Comparison of ENCODE assay signal across 24 cellular contexts in the genomic region with DNA sequence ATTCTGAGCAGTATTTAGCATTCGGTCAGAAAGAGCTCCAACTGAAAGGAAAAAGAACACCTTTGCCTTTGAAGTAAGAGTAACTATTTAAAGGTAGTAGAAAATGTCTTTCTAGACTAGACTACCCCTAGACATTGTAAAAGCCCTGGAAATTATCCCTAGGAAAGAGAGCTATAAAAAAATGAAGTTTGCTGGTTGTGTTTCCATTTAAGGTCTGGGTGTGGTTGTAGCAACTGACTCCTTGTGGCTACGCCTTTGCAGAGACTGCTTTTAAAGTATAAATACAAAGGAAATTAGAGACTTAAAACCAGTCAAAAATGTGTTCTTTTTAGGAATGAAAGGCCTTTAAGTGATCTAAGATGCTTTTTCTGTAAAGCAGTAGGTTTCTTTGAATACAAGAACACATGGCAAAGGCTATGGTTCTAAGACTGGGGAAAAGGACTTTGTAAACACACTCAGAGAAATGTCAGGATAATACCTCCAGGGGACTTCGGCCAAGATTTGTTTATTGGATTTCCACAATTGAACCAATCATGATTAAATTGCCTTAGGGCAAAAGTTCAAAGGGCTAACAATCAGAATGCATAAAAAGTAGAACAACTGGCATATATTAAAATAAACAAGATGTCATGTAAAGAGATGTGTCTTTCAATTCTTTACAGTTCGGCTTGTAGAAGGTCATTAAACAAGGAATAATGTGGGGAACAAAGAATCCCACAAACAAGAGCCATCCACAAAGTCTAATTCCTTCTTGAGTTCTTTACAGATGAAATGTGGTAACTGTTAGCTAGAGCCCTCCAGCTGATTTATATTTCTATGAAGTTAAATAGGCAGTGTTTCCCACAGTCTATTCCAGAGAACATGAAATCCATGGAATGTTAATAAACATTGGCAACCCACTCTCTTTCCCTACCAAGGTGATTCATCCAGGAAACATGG.
DNase-seq lines count a peak whose midpoint lies in the region; ATAC-seq and TF ChIP-seq lines count a peak whose summit lies in the region.
"Had no signal": no experiment of that assay in that cellular context is flagged by ENCODE, and none has a peak within 500 bp of the region (broad histone marks: within the 10 kb centered on the region; RNA-seq: fewer than 3 reads in every experiment).

No MANE protein-coding gene starts in this region.

- peaks cover 9% of the 10 kb centered on the region; the same call in 1 of the 2 replicates for H3K4me1 ChIP-seq in GM23338 (ENCODE audit: insufficient read depth)
- peaks cover 4% of the 10 kb centered on the region for H3K4me1 ChIP-seq in colonic mucosa
- peaks cover 0 to 11% of the 10 kb centered on the region in 2 donors for H3K4me1 ChIP-seq in mucosa of rectum (ENCODE audit: control insufficient read depth in 2 of 2, insufficient read depth in 2 of 2, low read length in 2 of 2)
- H3K4me1 ChIP-seq in thyroid gland = peaks cover 0 to 5% of the 10 kb centered on the region in 2 donors
- no peaks in the 10 kb centered on the region for H3K4me1 ChIP-seq in BE2C
- H3K4me1 ChIP-seq: pancreas had no signal

- H3K9ac ChIP-seq in colonic mucosa (ENCODE audit: low read depth in 2 of 2, low read length in 2 of 2) (no peak overlapping the region), mucosa of rectum (ENCODE audit: low read depth in 1 of 2, low read length in 2 of 2) (no peak overlapping the region)

- DNase-seq in GM23338 (ENCODE audit: low spot score) (no peak), NCI-H226 (peak; percentile 34), colonic mucosa (peak; percentile 32), superior temporal gyrus (ENCODE audit: extremely low spot score) (no peak), thyroid gland (no peak), ecto neural progenitor cell (ENCODE audit: low spot score) (no peak), BE2C (no peak)
- DNase-seq: activated CD4-positive, alpha-beta memory T cell treated with anti-CD3 and anti-CD28 coated beads for 36 hours; activated naive CD4-positive, alpha-beta T cell treated with anti-CD3 and anti-CD28 coated beads for 36 hours; activated T-cell treated with anti-CD3 and anti-CD28 coated beads, Interleukin-2, amount 50 U/mL, for 1 hour; brain microvascular endothelial cell; dorsolateral prefrontal cortex; head of caudate nucleus; naive B cell; NCI-H345; pancreas; Right ventricle myocardium superior; stimulated activated CD4-positive, alpha-beta T cell treated with anti-CD3 and anti-CD28 coated beads, Interleukin-4, amount 100 ng/mL, for 4 hours; WERI-Rb-1 had no signal

- no peak overlapping the region for H3K4me3 Mint-ChIP-seq in GM23338
- H3K4me3 Mint-ChIP-seq: activated CD4-positive, alpha-beta memory T cell treated with anti-CD3 and anti-CD28 coated beads for 36 hours; activated naive CD4-positive, alpha-beta T cell treated with anti-CD3 and anti-CD28 coated beads for 36 hours; B cell; naive B cell; T-helper 1 cell treated with Interleukin-12 subunit alpha and Interleukin-12 subunit beta and Interleukin-4 antibody, amounts not matched to agents 30 μg/mL and 1 μg/mL, for 36 hours had no signal

- TF ChIP-seq CTCF in GM23338 (conservative IDR thresholded peaks at IDR 0.05; ENCODE audit: low read depth in 2 of 2) = no peak
- no peak for TF ChIP-seq CTCF in colonic mucosa (IDR thresholded peaks at IDR 0.05)
- no peak for TF ChIP-seq CTCF in thyroid gland (IDR thresholded peaks at IDR 0.05)
- TF ChIP-seq CTCF in BE2C (IDR thresholded peaks at IDR 0.05; ENCODE audit: low read depth, low read length) = no peak

- intact Hi-C loops in colonic mucosa (cut with DNase I) (no loop called here), thyroid gland (cut with DNase I) (no loop called here)

- H3K79me2 ChIP-seq in GM23338 (replicated peaks; ENCODE audit: insufficient read depth) = no peaks in the 10 kb centered on the region

- H2AFZ ChIP-seq in GM23338 = peak overlapping the region; percentile 48; the same call in 1 of the 2 replicates

- H3K36me3 Mint-ChIP-seq in GM23338 (ENCODE audit: low read depth) = peaks cover 21% of the 10 kb centered on the region; the same call in 2 of the 3 replicates
- H3K36me3 Mint-ChIP-seq: activated CD4-positive, alpha-beta memory T cell treated with anti-CD3 and anti-CD28 coated beads for 36 hours; naive B cell had no signal

- no peaks in the 10 kb centered on the region; the same call in 1 of the 2 replicates for H3K9me2 ChIP-seq in GM23338 (ENCODE audit: insufficient read depth)

- H3K4me3 ChIP-seq in GM23338 = no peak overlapping the region
- H3K4me3 ChIP-seq in colonic mucosa = no peak overlapping the region
- peak overlapping the region; percentile 41 to 45 for H3K4me3 ChIP-seq in mucosa of rectum (ENCODE audit: low read length in 2 of 2)
- H3K4me3 ChIP-seq in thyroid gland (replicated peaks in 1 of 3) = no peak overlapping the region
- H3K4me3 ChIP-seq in BE2C (ENCODE audit: low read depth, low read length) = no peak overlapping the region
- H3K4me3 ChIP-seq: dorsolateral prefrontal cortex, lung, pancreas, skin epidermis had no signal

- no peaks in the 10 kb centered on the region for H3K27me3 Mint-ChIP-seq in GM23338 (ENCODE audit: insufficient read depth, low read depth, poor library complexity)
- H3K27me3 Mint-ChIP-seq: activated CD4-positive, alpha-beta memory T cell treated with anti-CD3 and anti-CD28 coated beads for 36 hours; B cell; naive B cell had no signal

- no peak overlapping the region for H3K4me2 ChIP-seq in GM23338

- no peak for ATAC-seq in GM23338
- ATAC-seq: pancreas had no signal

- H3K9me3 ChIP-seq in colonic mucosa (no peaks in the 10 kb centered on the region), mucosa of rectum (ENCODE audit: control insufficient read depth in 2 of 2, low read length in 2 of 2) (no peaks in the 10 kb centered on the region), thyroid gland (no peaks in the 10 kb centered on the region), BE2C (no peaks in the 10 kb centered on the region)
- H3K9me3 ChIP-seq: pancreas had no signal

- WGBS in thyroid gland, 2 donors = 81 to 84% methylated on average over 4 of the region's 4 CpGs

- no peaks in the 10 kb centered on the region for H3K4me1 Mint-ChIP-seq in GM23338

- no peak for TF ChIP-seq POLR2A in thyroid gland (IDR thresholded peaks at IDR 0.05)

- no peak overlapping the region for H3K27ac Mint-ChIP-seq in GM23338
- H3K27ac Mint-ChIP-seq: activated CD4-positive, alpha-beta memory T cell treated with anti-CD3 and anti-CD28 coated beads for 36 hours; activated naive CD4-positive, alpha-beta T cell treated with anti-CD3 and anti-CD28 coated beads for 36 hours; B cell; T-helper 1 cell treated with Interleukin-12 subunit alpha and Interleukin-12 subunit beta and Interleukin-4 antibody, amounts not matched to agents 30 μg/mL and 1 μg/mL, for 36 hours had no signal

- H3K9me3 Mint-ChIP-seq in GM23338 = peaks cover 19% of the 10 kb centered on the region
- H3K9me3 Mint-ChIP-seq: T-helper 1 cell treated with Interleukin-12 subunit alpha and Interleukin-12 subunit beta and Interleukin-4 antibody, amounts not matched to agents 30 μg/mL and 1 μg/mL, for 36 hours had no signal

- H3K36me3 ChIP-seq in GM23338 (ENCODE audit: insufficient read depth) = no peaks in the 10 kb centered on the region
- no peaks in the 10 kb centered on the region for H3K36me3 ChIP-seq in colonic mucosa
- H3K36me3 ChIP-seq in mucosa of rectum (ENCODE audit: control insufficient read depth in 2 of 2, insufficient read depth in 2 of 2, low read length in 2 of 2) = no peaks in the 10 kb centered on the region
- no peaks in the 10 kb centered on the region for H3K36me3 ChIP-seq in thyroid gland
- H3K36me3 ChIP-seq in BE2C = no peaks in the 10 kb centered on the region
- H3K36me3 ChIP-seq: brain microvascular endothelial cell, pancreas, WERI-Rb-1 had no signal

- H4K20me1 ChIP-seq in GM23338 (replicated peaks; ENCODE audit: insufficient read depth) = no peaks in the 10 kb centered on the region

- H3K27me3 ChIP-seq in GM23338 (ENCODE audit: insufficient read depth) = no peaks in the 10 kb centered on the region
- no peaks in the 10 kb centered on the region for H3K27me3 ChIP-seq in colonic mucosa
- no peaks in the 10 kb centered on the region for H3K27me3 ChIP-seq in mucosa of rectum (ENCODE audit: control insufficient read depth in 2 of 2, insufficient read depth in 2 of 2, low read length in 2 of 2)
- H3K27me3 ChIP-seq in thyroid gland = no peaks in the 10 kb centered on the region
- H3K27me3 ChIP-seq in BE2C = no peaks in the 10 kb centered on the region
- H3K27me3 ChIP-seq: brain microvascular endothelial cell, dorsolateral prefrontal cortex, pancreas had no signal

- no peak overlapping the region for H3K27ac ChIP-seq in GM23338 (ENCODE audit: low read depth)
- H3K27ac ChIP-seq in colonic mucosa = peak overlapping the region; percentile 75
- H3K27ac ChIP-seq in mucosa of rectum (ENCODE audit: low read depth in 2 of 2, low read length in 2 of 2) = peak overlapping the region; percentile 77 to 84
- H3K27ac ChIP-seq in thyroid gland = no peak overlapping the region
- H3K27ac ChIP-seq: brain microvascular endothelial cell, dorsolateral prefrontal cortex, pancreas, WERI-Rb-1 had no signal

- no peaks in the 10 kb centered on the region for H3F3A ChIP-seq in GM23338 (replicated peaks; ENCODE audit: low read depth)

TF ChIP-seq in GM23338, 12 proteins besides CTCF, POLR2A, EP300 and RAD21 (continues in another document):
- TF ChIP-seq JUNB (IDR thresholded peaks at IDR 0.05; ENCODE audit: unreplicated experiment) = no peak
- TF ChIP-seq, protein P1, sequence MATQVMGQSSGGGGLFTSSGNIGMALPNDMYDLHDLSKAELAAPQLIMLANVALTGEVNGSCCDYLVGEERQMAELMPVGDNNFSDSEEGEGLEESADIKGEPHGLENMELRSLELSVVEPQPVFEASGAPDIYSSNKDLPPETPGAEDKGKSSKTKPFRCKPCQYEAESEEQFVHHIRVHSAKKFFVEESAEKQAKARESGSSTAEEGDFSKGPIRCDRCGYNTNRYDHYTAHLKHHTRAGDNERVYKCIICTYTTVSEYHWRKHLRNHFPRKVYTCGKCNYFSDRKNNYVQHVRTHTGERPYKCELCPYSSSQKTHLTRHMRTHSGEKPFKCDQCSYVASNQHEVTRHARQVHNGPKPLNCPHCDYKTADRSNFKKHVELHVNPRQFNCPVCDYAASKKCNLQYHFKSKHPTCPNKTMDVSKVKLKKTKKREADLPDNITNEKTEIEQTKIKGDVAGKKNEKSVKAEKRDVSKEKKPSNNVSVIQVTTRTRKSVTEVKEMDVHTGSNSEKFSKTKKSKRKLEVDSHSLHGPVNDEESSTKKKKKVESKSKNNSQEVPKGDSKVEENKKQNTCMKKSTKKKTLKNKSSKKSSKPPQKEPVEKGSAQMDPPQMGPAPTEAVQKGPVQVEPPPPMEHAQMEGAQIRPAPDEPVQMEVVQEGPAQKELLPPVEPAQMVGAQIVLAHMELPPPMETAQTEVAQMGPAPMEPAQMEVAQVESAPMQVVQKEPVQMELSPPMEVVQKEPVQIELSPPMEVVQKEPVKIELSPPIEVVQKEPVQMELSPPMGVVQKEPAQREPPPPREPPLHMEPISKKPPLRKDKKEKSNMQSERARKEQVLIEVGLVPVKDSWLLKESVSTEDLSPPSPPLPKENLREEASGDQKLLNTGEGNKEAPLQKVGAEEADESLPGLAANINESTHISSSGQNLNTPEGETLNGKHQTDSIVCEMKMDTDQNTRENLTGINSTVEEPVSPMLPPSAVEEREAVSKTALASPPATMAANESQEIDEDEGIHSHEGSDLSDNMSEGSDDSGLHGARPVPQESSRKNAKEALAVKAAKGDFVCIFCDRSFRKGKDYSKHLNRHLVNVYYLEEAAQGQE (IDR thresholded peaks at IDR 0.05; ENCODE audit: unreplicated experiment) = no peak

Comparison
In these comparisons a context has a peak if more than half of its experiments do, and no peak if none do; other contexts are left out.
1. DNase-seq: peak in NCI-H226 (single experiment) and colonic mucosa (single experiment); none in GM23338 (single experiment), superior temporal gyrus (single experiment), thyroid gland (0 of 2), ecto neural progenitor cell (single experiment) and BE2C (single experiment).
2. H3K27ac ChIP-seq: peak in colonic mucosa (single experiment) and mucosa of rectum (2 of 2); none in GM23338 (single experiment) and thyroid gland (0 of 3).
3. H3K4me3 ChIP-seq: peak in mucosa of rectum (2 of 2); none in GM23338 (single experiment), colonic mucosa (single experiment), thyroid gland (0 of 3) and BE2C (single experiment).